ENCODE assay signal across 8 cellular contexts in the genomic region with DNA sequence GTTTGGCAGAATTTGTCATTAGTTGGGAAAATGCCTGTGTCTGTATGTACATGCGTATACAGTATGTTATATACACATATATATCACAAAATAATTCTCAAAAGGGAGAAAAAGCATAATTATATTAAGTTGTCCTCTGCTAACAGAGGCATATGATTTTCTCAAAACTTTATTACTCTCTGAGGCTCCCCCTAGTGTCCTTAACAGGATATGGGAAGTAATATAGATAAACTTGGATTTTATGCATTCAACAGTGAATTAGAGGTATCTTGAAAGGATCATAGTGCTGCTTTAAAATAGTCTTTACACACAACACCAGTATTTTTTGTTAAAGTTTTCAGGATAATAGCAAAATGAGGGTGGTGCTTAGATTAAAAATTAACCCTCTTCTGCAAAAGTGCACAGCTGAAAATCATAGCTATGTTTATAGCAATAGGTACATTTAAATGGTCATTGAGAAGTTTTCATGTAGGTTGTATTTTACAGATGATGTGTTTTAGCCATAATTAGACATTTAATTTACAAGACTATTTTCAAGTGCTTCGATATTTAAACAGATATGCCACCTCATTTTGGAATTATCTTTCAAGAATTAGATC.
DNase-seq lines count a peak whose midpoint lies in the region; ATAC-seq and TF ChIP-seq lines count a peak whose summit lies in the region.

No MANE protein-coding gene starts in this region.

- H3K4me3 ChIP-seq in H7 (ENCODE audit: insufficient read depth, low read depth, low read length), result no peak overlapping the region

- in situ Hi-C loops in G401 (cut with HindIII; ENCODE audit: low sequenced_read_pairs), result no loop called here

- no peak for ATAC-seq in HG03097 (IDR thresholded peaks at IDR 0.05; ENCODE audit: low FRiP score, unreplicated experiment)

- H3K36me3 ChIP-seq in H7 (replicated peaks; ENCODE audit: control insufficient read depth, insufficient read depth, low read length), result no peaks in the 10 kb centered on the region

- DNase-seq in AML-193 (lab: John Stamatoyannopoulos, UW) (peak; percentile 42 to 53), H7 (peak; percentile 18), kidney tubule cell (ENCODE audit: low spot score) (peak; percentile 24), DMS153 treated with DMSO at 0.1 percent for 48 hours (lab: John Stamatoyannopoulos, UW; ENCODE audit: unreplicated experiment) (no peak), G401 (ENCODE audit: low spot score) (no peak)
- no peak for DNase-seq in effector CD8-positive, alpha-beta T cell (lab: John Stamatoyannopoulos, UW)

- no peaks in the 10 kb centered on the region for H3K27me3 ChIP-seq in H7 (ENCODE audit: control insufficient read depth, insufficient read depth, low read length)

- peak; percentile 87 for TF ChIP-seq CTCF in VCaP (conservative IDR thresholded peaks at IDR 0.05)

- no peak overlapping the region for H3K27ac ChIP-seq in VCaP

Comparison
In these comparisons a context has a peak if more than half of its experiments do, and no peak if none do; other contexts are left out.
1. DNase-seq: peak in AML-193 (2 of 2), H7 (single experiment) and kidney tubule cell (single experiment); none in DMS153 treated with DMSO at 0.1 percent for 48 hours (single experiment), effector CD8-positive, alpha-beta T cell (single experiment) and G401 (single experiment).